In the genomic region with DNA sequence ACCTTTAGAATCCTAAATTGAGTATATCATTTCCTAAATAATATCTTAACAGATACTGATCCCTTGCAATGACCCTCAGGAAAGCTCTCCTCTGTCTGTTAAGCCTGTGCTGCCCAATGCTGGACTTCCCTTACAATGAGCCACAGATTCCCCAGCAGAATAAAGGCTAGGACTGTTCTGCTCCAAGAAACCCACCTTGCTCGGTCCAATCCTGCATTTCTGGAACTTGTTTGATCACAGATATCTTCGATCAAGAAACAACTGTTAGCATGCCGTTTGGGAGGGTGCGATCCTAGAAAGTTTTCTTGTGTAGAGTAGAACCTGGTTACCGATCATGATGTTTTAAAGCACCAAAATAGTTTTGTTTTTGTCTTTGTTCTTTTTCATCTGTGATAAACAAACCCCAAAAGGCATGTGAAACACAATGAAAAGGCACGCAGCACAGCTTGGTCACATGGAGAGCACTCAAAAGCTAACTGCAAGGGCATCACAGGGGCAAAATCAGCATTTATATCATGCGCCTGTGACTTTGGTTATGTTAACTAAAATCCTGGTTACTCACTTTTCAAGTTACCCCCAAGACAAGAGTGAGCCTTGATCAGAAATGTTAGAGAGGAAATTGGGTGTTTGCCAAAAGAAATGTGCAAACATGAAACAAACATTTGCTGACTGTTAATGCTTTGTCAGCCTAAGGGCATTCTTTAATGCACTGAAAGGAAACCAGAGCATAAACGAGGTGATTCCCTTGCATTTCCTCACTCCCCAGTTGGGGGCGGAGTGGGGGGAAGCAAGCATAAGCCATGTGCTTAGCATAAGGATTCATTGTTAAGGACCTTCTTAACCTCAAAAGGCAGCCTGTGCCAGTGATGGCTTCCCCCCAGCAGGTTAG, we compare ENCODE assay signal across 1 cellular context.
TF ChIP-seq lines count a peak whose summit lies in the region.

No MANE protein-coding gene starts in this region.

TF ChIP-seq in WTC11, 78 proteins besides CTCF, POLR2A, EP300 and RAD21 (continued from another document):
- TF ChIP-seq, protein P1, sequence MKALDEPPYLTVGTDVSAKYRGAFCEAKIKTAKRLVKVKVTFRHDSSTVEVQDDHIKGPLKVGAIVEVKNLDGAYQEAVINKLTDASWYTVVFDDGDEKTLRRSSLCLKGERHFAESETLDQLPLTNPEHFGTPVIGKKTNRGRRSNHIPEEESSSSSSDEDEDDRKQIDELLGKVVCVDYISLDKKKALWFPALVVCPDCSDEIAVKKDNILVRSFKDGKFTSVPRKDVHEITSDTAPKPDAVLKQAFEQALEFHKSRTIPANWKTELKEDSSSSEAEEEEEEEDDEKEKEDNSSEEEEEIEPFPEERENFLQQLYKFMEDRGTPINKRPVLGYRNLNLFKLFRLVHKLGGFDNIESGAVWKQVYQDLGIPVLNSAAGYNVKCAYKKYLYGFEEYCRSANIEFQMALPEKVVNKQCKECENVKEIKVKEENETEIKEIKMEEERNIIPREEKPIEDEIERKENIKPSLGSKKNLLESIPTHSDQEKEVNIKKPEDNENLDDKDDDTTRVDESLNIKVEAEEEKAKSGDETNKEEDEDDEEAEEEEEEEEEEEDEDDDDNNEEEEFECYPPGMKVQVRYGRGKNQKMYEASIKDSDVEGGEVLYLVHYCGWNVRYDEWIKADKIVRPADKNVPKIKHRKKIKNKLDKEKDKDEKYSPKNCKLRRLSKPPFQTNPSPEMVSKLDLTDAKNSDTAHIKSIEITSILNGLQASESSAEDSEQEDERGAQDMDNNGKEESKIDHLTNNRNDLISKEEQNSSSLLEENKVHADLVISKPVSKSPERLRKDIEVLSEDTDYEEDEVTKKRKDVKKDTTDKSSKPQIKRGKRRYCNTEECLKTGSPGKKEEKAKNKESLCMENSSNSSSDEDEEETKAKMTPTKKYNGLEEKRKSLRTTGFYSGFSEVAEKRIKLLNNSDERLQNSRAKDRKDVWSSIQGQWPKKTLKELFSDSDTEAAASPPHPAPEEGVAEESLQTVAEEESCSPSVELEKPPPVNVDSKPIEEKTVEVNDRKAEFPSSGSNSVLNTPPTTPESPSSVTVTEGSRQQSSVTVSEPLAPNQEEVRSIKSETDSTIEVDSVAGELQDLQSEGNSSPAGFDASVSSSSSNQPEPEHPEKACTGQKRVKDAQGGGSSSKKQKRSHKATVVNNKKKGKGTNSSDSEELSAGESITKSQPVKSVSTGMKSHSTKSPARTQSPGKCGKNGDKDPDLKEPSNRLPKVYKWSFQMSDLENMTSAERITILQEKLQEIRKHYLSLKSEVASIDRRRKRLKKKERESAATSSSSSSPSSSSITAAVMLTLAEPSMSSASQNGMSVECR (CRISPR knock-in tag; IDR thresholded peaks at IDR 0.05; ENCODE audit: borderline replicate concordance): peak; percentile 35; the same call in 1 of the 2 replicates
- TF ChIP-seq FOXK1 (CRISPR knock-in tag; IDR thresholded peaks at IDR 0.05) (peak; percentile 24; the same call in 1 of the 2 replicates), SP1 (CRISPR knock-in tag; conservative IDR thresholded peaks at IDR 0.05) (0 out of 2 replicates have a peak, but pooled peaks have one; percentile 32), ETV6 (CRISPR knock-in tag; IDR thresholded peaks at IDR 0.05) (peak; percentile 43; the same call in 1 of the 2 replicates), MYBL2 (CRISPR knock-in tag; IDR thresholded peaks at IDR 0.05) (peak; percentile 63; the same call in 1 of the 2 replicates), SMAD3 (CRISPR knock-in tag; IDR thresholded peaks at IDR 0.05; ENCODE audit: borderline replicate concordance) (no peak; the same call in 1 of the 2 replicates), JUN (CRISPR knock-in tag; IDR thresholded peaks at IDR 0.05) (no peak), CREM (CRISPR knock-in tag; IDR thresholded peaks at IDR 0.05) (no peak), TEAD1 (CRISPR knock-in tag; IDR thresholded peaks at IDR 0.05) (peak; percentile 61; the same call in 1 of the 2 replicates), TCF7 (CRISPR knock-in tag; IDR thresholded peaks at IDR 0.05; ENCODE audit: low read depth) (no peak)
- TF ChIP-seq, protein P2, sequence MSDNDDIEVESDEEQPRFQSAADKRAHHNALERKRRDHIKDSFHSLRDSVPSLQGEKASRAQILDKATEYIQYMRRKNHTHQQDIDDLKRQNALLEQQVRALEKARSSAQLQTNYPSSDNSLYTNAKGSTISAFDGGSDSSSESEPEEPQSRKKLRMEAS (CRISPR knock-in tag; IDR thresholded peaks at IDR 0.05): peak; percentile 89
- TF ChIP-seq, protein P3, sequence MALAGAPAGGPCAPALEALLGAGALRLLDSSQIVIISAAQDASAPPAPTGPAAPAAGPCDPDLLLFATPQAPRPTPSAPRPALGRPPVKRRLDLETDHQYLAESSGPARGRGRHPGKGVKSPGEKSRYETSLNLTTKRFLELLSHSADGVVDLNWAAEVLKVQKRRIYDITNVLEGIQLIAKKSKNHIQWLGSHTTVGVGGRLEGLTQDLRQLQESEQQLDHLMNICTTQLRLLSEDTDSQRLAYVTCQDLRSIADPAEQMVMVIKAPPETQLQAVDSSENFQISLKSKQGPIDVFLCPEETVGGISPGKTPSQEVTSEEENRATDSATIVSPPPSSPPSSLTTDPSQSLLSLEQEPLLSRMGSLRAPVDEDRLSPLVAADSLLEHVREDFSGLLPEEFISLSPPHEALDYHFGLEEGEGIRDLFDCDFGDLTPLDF (CRISPR knock-in tag; IDR thresholded peaks at IDR 0.05): 0 out of 2 replicates have a peak, but pooled peaks have one; percentile 69
- TF ChIP-seq, protein P4, sequence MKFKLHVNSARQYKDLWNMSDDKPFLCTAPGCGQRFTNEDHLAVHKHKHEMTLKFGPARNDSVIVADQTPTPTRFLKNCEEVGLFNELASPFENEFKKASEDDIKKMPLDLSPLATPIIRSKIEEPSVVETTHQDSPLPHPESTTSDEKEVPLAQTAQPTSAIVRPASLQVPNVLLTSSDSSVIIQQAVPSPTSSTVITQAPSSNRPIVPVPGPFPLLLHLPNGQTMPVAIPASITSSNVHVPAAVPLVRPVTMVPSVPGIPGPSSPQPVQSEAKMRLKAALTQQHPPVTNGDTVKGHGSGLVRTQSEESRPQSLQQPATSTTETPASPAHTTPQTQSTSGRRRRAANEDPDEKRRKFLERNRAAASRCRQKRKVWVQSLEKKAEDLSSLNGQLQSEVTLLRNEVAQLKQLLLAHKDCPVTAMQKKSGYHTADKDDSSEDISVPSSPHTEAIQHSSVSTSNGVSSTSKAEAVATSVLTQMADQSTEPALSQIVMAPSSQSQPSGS (CRISPR knock-in tag; IDR thresholded peaks at IDR 0.05; ENCODE audit: borderline replicate concordance, low read depth): no peak
- TF ChIP-seq, protein P5, sequence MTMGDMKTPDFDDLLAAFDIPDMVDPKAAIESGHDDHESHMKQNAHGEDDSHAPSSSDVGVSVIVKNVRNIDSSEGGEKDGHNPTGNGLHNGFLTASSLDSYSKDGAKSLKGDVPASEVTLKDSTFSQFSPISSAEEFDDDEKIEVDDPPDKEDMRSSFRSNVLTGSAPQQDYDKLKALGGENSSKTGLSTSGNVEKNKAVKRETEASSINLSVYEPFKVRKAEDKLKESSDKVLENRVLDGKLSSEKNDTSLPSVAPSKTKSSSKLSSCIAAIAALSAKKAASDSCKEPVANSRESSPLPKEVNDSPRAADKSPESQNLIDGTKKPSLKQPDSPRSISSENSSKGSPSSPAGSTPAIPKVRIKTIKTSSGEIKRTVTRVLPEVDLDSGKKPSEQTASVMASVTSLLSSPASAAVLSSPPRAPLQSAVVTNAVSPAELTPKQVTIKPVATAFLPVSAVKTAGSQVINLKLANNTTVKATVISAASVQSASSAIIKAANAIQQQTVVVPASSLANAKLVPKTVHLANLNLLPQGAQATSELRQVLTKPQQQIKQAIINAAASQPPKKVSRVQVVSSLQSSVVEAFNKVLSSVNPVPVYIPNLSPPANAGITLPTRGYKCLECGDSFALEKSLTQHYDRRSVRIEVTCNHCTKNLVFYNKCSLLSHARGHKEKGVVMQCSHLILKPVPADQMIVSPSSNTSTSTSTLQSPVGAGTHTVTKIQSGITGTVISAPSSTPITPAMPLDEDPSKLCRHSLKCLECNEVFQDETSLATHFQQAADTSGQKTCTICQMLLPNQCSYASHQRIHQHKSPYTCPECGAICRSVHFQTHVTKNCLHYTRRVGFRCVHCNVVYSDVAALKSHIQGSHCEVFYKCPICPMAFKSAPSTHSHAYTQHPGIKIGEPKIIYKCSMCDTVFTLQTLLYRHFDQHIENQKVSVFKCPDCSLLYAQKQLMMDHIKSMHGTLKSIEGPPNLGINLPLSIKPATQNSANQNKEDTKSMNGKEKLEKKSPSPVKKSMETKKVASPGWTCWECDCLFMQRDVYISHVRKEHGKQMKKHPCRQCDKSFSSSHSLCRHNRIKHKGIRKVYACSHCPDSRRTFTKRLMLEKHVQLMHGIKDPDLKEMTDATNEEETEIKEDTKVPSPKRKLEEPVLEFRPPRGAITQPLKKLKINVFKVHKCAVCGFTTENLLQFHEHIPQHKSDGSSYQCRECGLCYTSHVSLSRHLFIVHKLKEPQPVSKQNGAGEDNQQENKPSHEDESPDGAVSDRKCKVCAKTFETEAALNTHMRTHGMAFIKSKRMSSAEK (CRISPR knock-in tag; IDR thresholded peaks at IDR 0.05; ENCODE audit: borderline replicate concordance): 0 out of 2 replicates have a peak, but pooled peaks have one; percentile 6
- TF ChIP-seq, protein P6, sequence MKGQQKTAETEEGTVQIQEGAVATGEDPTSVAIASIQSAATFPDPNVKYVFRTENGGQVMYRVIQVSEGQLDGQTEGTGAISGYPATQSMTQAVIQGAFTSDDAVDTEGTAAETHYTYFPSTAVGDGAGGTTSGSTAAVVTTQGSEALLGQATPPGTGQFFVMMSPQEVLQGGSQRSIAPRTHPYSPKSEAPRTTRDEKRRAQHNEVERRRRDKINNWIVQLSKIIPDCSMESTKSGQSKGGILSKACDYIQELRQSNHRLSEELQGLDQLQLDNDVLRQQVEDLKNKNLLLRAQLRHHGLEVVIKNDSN (CRISPR knock-in tag; IDR thresholded peaks at IDR 0.05): peak; percentile 20; the same call in 1 of the 2 replicates
- TF ChIP-seq, protein P7, sequence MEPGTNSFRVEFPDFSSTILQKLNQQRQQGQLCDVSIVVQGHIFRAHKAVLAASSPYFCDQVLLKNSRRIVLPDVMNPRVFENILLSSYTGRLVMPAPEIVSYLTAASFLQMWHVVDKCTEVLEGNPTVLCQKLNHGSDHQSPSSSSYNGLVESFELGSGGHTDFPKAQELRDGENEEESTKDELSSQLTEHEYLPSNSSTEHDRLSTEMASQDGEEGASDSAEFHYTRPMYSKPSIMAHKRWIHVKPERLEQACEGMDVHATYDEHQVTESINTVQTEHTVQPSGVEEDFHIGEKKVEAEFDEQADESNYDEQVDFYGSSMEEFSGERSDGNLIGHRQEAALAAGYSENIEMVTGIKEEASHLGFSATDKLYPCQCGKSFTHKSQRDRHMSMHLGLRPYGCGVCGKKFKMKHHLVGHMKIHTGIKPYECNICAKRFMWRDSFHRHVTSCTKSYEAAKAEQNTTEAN (CRISPR knock-in tag; IDR thresholded peaks at IDR 0.05): peak; percentile 74; the same call in 1 of the 2 replicates
- TF ChIP-seq, protein P8, sequence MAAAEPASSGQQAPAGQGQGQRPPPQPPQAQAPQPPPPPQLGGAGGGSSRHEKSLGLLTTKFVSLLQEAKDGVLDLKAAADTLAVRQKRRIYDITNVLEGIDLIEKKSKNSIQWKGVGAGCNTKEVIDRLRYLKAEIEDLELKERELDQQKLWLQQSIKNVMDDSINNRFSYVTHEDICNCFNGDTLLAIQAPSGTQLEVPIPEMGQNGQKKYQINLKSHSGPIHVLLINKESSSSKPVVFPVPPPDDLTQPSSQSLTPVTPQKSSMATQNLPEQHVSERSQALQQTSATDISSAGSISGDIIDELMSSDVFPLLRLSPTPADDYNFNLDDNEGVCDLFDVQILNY (CRISPR knock-in tag; IDR thresholded peaks at IDR 0.05): 0 out of 2 replicates have a peak, but pooled peaks have one; percentile 26
- TF ChIP-seq, protein P9, sequence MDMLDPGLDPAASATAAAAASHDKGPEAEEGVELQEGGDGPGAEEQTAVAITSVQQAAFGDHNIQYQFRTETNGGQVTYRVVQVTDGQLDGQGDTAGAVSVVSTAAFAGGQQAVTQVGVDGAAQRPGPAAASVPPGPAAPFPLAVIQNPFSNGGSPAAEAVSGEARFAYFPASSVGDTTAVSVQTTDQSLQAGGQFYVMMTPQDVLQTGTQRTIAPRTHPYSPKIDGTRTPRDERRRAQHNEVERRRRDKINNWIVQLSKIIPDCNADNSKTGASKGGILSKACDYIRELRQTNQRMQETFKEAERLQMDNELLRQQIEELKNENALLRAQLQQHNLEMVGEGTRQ (CRISPR knock-in tag; IDR thresholded peaks at IDR 0.05): peak; percentile 68
- TF ChIP-seq, protein P10, sequence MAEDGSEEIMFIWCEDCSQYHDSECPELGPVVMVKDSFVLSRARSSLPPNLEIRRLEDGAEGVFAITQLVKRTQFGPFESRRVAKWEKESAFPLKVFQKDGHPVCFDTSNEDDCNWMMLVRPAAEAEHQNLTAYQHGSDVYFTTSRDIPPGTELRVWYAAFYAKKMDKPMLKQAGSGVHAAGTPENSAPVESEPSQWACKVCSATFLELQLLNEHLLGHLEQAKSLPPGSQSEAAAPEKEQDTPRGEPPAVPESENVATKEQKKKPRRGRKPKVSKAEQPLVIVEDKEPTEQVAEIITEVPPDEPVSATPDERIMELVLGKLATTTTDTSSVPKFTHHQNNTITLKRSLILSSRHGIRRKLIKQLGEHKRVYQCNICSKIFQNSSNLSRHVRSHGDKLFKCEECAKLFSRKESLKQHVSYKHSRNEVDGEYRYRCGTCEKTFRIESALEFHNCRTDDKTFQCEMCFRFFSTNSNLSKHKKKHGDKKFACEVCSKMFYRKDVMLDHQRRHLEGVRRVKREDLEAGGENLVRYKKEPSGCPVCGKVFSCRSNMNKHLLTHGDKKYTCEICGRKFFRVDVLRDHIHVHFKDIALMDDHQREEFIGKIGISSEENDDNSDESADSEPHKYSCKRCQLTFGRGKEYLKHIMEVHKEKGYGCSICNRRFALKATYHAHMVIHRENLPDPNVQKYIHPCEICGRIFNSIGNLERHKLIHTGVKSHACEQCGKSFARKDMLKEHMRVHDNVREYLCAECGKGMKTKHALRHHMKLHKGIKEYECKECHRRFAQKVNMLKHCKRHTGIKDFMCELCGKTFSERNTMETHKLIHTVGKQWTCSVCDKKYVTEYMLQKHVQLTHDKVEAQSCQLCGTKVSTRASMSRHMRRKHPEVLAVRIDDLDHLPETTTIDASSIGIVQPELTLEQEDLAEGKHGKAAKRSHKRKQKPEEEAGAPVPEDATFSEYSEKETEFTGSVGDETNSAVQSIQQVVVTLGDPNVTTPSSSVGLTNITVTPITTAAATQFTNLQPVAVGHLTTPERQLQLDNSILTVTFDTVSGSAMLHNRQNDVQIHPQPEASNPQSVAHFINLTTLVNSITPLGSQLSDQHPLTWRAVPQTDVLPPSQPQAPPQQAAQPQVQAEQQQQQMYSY (CRISPR knock-in tag; IDR thresholded peaks at IDR 0.05): no peak
- TF ChIP-seq, protein P11, sequence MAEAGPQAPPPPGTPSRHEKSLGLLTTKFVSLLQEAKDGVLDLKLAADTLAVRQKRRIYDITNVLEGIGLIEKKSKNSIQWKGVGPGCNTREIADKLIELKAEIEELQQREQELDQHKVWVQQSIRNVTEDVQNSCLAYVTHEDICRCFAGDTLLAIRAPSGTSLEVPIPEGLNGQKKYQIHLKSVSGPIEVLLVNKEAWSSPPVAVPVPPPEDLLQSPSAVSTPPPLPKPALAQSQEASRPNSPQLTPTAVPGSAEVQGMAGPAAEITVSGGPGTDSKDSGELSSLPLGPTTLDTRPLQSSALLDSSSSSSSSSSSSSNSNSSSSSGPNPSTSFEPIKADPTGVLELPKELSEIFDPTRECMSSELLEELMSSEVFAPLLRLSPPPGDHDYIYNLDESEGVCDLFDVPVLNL (CRISPR knock-in tag; IDR thresholded peaks at IDR 0.05; ENCODE audit: borderline replicate concordance, low read depth): no peak
